ENCODE assay signal across 11 cellular contexts in genomic region chr6:143855057-143855456, GRCh38. TPM values are rescaled to one million over a fixed set of nuclear protein-coding genes. Genes with fewer than 3 reads are reported as not detected.
"Had no signal": no experiment of that assay in that cellular context is flagged by ENCODE, and none has a peak within 500 bp of the region (broad histone marks: within the 10 kb centered on the region; RNA-seq: fewer than 3 reads in every experiment).

No MANE protein-coding gene starts in this region.

RNA-seq across cellular contexts. Expression of gene ZC2HC1B, which starts 9.2 kb away (rescaled TPM):
- total RNA-seq: OCI-LY7, PC-3, PC-9, Peyer's patch, Right ventricle myocardium inferior, Right ventricle myocardium superior, RPMI7951, SJCRH30, SJSA1, SK-MEL-5 had no signal
- polyA plus RNA-seq: SK-N-SH had no signal
